Comparison of ENCODE assay signal across 22 cellular contexts in the genomic region with DNA sequence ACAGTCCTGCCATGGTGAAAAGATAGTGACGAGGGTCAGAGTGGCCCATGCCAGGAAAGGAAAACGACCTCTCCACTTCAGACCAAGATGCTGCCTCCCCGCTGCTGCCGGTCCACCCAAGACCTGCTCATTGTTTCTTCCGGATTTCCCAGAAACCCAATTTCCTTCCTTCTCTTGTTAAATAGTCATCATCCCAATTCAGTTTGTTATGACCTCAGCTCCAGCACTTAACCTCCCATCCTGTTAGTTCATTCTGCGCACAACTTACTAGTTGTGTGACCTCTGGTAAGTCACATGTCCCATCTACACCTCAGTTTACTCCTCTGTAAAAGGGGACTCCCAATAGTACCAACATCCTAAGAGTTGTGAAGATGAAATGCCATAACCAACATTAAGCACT. TPM values are rescaled to one million over a fixed set of nuclear protein-coding genes. Genes with fewer than 3 reads are reported as not detected.
A peak's percentile ranks its signal among the peaks of the same experiment; 100 is the strongest.
DNase-seq lines count a peak whose midpoint lies in the region; ATAC-seq lines count a peak whose summit lies in the region.
"Had no signal": no experiment of that assay in that cellular context is flagged by ENCODE, and none has a peak within 500 bp of the region (broad histone marks: within the 10 kb centered on the region; RNA-seq: fewer than 3 reads in every experiment).

No MANE protein-coding gene starts in this region.

- H3K4me1 ChIP-seq in stomach smooth muscle (ENCODE audit: control insufficient read depth, insufficient read depth, low read length): peaks cover 50% of the 10 kb centered on the region

- H3K9ac ChIP-seq in stomach smooth muscle (ENCODE audit: low read length in 2 of 2): no peak overlapping the region
- H3K9ac ChIP-seq: GM23248 had no signal

- H3K9me3 Mint-ChIP-seq in activated CD4-positive, alpha-beta memory T cell treated with anti-CD3 and anti-CD28 coated beads for 36 hours: no peaks in the 10 kb centered on the region
- no peaks in the 10 kb centered on the region for H3K9me3 Mint-ChIP-seq in activated CD4-positive, alpha-beta memory T cell treated with anti-CD3 and anti-CD28 coated beads, Interleukin-2, amount 10 ng/mL, durations not matched to agents 7 days and 5 days
- H3K9me3 Mint-ChIP-seq in activated T-helper 17 cell treated with anti-CD3 and anti-CD28 coated beads, Interleukin-2, amount 50 U/mL, for 72 hours: no peaks in the 10 kb centered on the region
- H3K9me3 Mint-ChIP-seq: activated T-helper 2 cell treated with anti-CD3 and anti-CD28 coated beads, Interferon-gamma antibody, Interleukin-2, Interleukin-4, amounts not matched to agents 10 μg/mL and 5 μg/mL and 100 μg/mL, durations not matched to agents 14 hours and 24 hours and 36 hours; central memory CD8-positive, alpha-beta T cell had no signal

- intact Hi-C loops in activated CD4-positive, alpha-beta memory T cell treated with anti-CD3 and anti-CD28 coated beads for 36 hours (cut with micrococcal nuclease): no loop called here

- no peak overlapping the region for H3K4me3 ChIP-seq in stomach smooth muscle (ENCODE audit: low read length in 2 of 2)
- H3K4me3 ChIP-seq: GM12878, GM23248, MG63, thyroid gland had no signal

- no peak for ATAC-seq in activated T-helper 17 cell treated with anti-CD3 and anti-CD28 coated beads, Interleukin-2, amount 50 U/mL, for 72 hours (replicated peaks)
- ATAC-seq in GM21723 (IDR thresholded peaks at IDR 0.05; ENCODE audit: unreplicated experiment): no peak
- ATAC-seq: activated CD8-positive, alpha-beta memory T cell treated with anti-CD3 and anti-CD28 coated beads, Interleukin-2, amount 10 ng/mL, durations not matched to agents 7 days and 5 days; GM12878; left cardiac atrium had no signal

- no peaks in the 10 kb centered on the region for H3K27me3 ChIP-seq in stomach smooth muscle (ENCODE audit: control insufficient read depth in 1 of 2, insufficient read depth in 2 of 2, low read length in 2 of 2)
- H3K27me3 ChIP-seq: MG63, thyroid gland had no signal

- CTCF ChIA-PET in activated CD4-positive, alpha-beta memory T cell treated with anti-CD3 and anti-CD28 coated beads for 36 hours (lab: Charles Lee): interaction anchor here (12.5 to 33.4 kb wide), 2 partner anchors 10 to 59 kb away, joined by 194 to 1224 read pairs; a partner anchor contains a TSS
- CTCF ChIA-PET in activated CD4-positive, alpha-beta memory T cell treated with anti-CD3 and anti-CD28 coated beads, Interleukin-2, amount 10 ng/mL, durations not matched to agents 7 days and 5 days (lab: Charles Lee): interaction anchor here (0.6 to 6.2 kb wide), 4 partner anchors 10 to 365 kb away, joined by 3 to 46 read pairs (median 6); no protein-coding TSS in a partner anchor

- no peak overlapping the region for H3K4me3 Mint-ChIP-seq in activated CD4-positive, alpha-beta memory T cell treated with anti-CD3 and anti-CD28 coated beads for 36 hours
- no peak overlapping the region for H3K4me3 Mint-ChIP-seq in activated CD4-positive, alpha-beta memory T cell treated with anti-CD3 and anti-CD28 coated beads, Interleukin-2, amount 10 ng/mL, durations not matched to agents 7 days and 5 days
- H3K4me3 Mint-ChIP-seq in activated T-helper 17 cell treated with anti-CD3 and anti-CD28 coated beads, Interleukin-2, amount 50 U/mL, for 72 hours: no peak overlapping the region
- H3K4me3 Mint-ChIP-seq: activated CD8-positive, alpha-beta memory T cell treated with anti-CD3 and anti-CD28 coated beads, Interleukin-2, amount 10 ng/mL, durations not matched to agents 7 days and 5 days; central memory CD8-positive, alpha-beta T cell had no signal

- H3K4me1 Mint-ChIP-seq in activated CD4-positive, alpha-beta memory T cell treated with anti-CD3 and anti-CD28 coated beads for 36 hours (ENCODE audit: low read depth): peaks cover 59% of the 10 kb centered on the region
- H3K4me1 Mint-ChIP-seq in activated CD4-positive, alpha-beta memory T cell treated with anti-CD3 and anti-CD28 coated beads, Interleukin-2, amount 10 ng/mL, durations not matched to agents 7 days and 5 days: peaks cover 39% of the 10 kb centered on the region
- H3K4me1 Mint-ChIP-seq in activated T-helper 17 cell treated with anti-CD3 and anti-CD28 coated beads, Interleukin-2, amount 50 U/mL, for 72 hours: peaks cover 45% of the 10 kb centered on the region

- peak overlapping the region; percentile 11 for H3K27ac Mint-ChIP-seq in activated CD4-positive, alpha-beta memory T cell treated with anti-CD3 and anti-CD28 coated beads for 36 hours
- H3K27ac Mint-ChIP-seq in activated CD4-positive, alpha-beta memory T cell treated with anti-CD3 and anti-CD28 coated beads, Interleukin-2, amount 10 ng/mL, durations not matched to agents 7 days and 5 days: no peak overlapping the region
- H3K27ac Mint-ChIP-seq in activated T-helper 17 cell treated with anti-CD3 and anti-CD28 coated beads, Interleukin-2, amount 50 U/mL, for 72 hours: peak overlapping the region; percentile 61
- H3K27ac Mint-ChIP-seq: activated CD8-positive, alpha-beta memory T cell treated with anti-CD3 and anti-CD28 coated beads, Interleukin-2, amount 10 ng/mL, durations not matched to agents 7 days and 5 days; activated T-helper 2 cell treated with anti-CD3 and anti-CD28 coated beads, Interferon-gamma antibody, Interleukin-2, Interleukin-4, amounts not matched to agents 10 μg/mL and 5 μg/mL and 100 μg/mL, durations not matched to agents 14 hours and 24 hours and 36 hours had no signal

- H3K27ac ChIP-seq in stomach smooth muscle (ENCODE audit: low read length): peak overlapping the region; percentile 76
- H3K27ac ChIP-seq: 22Rv1, GM23248 had no signal

- H3K36me3 Mint-ChIP-seq in activated CD4-positive, alpha-beta memory T cell treated with anti-CD3 and anti-CD28 coated beads for 36 hours: peaks cover 64% of the 10 kb centered on the region
- H3K36me3 Mint-ChIP-seq in activated CD4-positive, alpha-beta memory T cell treated with anti-CD3 and anti-CD28 coated beads, Interleukin-2, amount 10 ng/mL, durations not matched to agents 7 days and 5 days (ENCODE audit: low read depth): peaks cover 58% of the 10 kb centered on the region
- H3K36me3 Mint-ChIP-seq in activated T-helper 17 cell treated with anti-CD3 and anti-CD28 coated beads, Interleukin-2, amount 50 U/mL, for 72 hours (ENCODE audit: low read depth): peaks cover 95% of the 10 kb centered on the region

- H3K9me3 ChIP-seq in stomach smooth muscle (ENCODE audit: control insufficient read depth in 2 of 2, low read length in 2 of 2): no peaks in the 10 kb centered on the region
- H3K9me3 ChIP-seq: MG63, thyroid gland had no signal

- no peaks in the 10 kb centered on the region for H3K27me3 Mint-ChIP-seq in activated CD4-positive, alpha-beta memory T cell treated with anti-CD3 and anti-CD28 coated beads for 36 hours
- H3K27me3 Mint-ChIP-seq in activated CD4-positive, alpha-beta memory T cell treated with anti-CD3 and anti-CD28 coated beads, Interleukin-2, amount 10 ng/mL, durations not matched to agents 7 days and 5 days: no peaks in the 10 kb centered on the region
- no peaks in the 10 kb centered on the region for H3K27me3 Mint-ChIP-seq in activated T-helper 17 cell treated with anti-CD3 and anti-CD28 coated beads, Interleukin-2, amount 50 U/mL, for 72 hours
- H3K27me3 Mint-ChIP-seq: activated CD8-positive, alpha-beta memory T cell treated with anti-CD3 and anti-CD28 coated beads, Interleukin-2, amount 10 ng/mL, durations not matched to agents 7 days and 5 days; central memory CD8-positive, alpha-beta T cell had no signal

- no peak for DNase-seq in activated CD4-positive, alpha-beta memory T cell treated with anti-CD3 and anti-CD28 coated beads for 36 hours
- DNase-seq in activated CD4-positive, alpha-beta memory T cell treated with anti-CD3 and anti-CD28 coated beads, Interleukin-2, amount 10 ng/mL, durations not matched to agents 7 days and 5 days: no peak
- DNase-seq in lung microvascular endothelial cell (ENCODE audit: low read depth in 2 of 2) (peak; percentile 38 to 85), putamen (ENCODE audit: low spot score) (no peak), superior temporal gyrus (ENCODE audit: extremely low spot score) (no peak)
- DNase-seq: activated CD4-positive, alpha-beta T cell treated with anti-CD3 and anti-CD28 coated beads for 4 hours; activated CD8-positive, alpha-beta memory T cell treated with anti-CD3 and anti-CD28 coated beads, Interleukin-2, amount 10 ng/mL, durations not matched to agents 7 days and 5 days; DMS53; erythroblast; GM23248; IMR-90; left cardiac atrium; MG63; retina; thyroid gland had no signal

- H3K36me3 ChIP-seq in stomach smooth muscle (ENCODE audit: control insufficient read depth in 2 of 2, insufficient read depth in 2 of 2, low read length in 2 of 2): peaks cover 26 to 44% of the 10 kb centered on the region in 2 donors
- H3K36me3 ChIP-seq: MG63 had no signal

- POLR2A ChIA-PET in activated CD4-positive, alpha-beta memory T cell treated with anti-CD3 and anti-CD28 coated beads for 36 hours (lab: Charles Lee): no interaction called here
- POLR2A ChIA-PET in activated CD4-positive, alpha-beta memory T cell treated with anti-CD3 and anti-CD28 coated beads, Interleukin-2, amount 10 ng/mL, durations not matched to agents 7 days and 5 days (lab: Charles Lee): no interaction called here

RNA-seq across cellular contexts. Expression of a gene that starts 29.9 kb away (rescaled TPM):
- total RNA-seq in activated CD4-positive, alpha-beta memory T cell treated with anti-CD3 and anti-CD28 coated beads for 36 hours: 10 to 100 TPM; 54.9 to 57.1 TPM
- 10 to 100 TPM; 76.0 to 76.1 TPM for total RNA-seq in activated CD4-positive, alpha-beta memory T cell treated with anti-CD3 and anti-CD28 coated beads, Interleukin-2, amount 10 ng/mL, durations not matched to agents 7 days and 5 days
- total RNA-seq in activated T-helper 17 cell treated with anti-CD3 and anti-CD28 coated beads, Interleukin-2, amount 50 U/mL, for 72 hours: 10 to 100 TPM; 63.9 to 71.6 TPM
- total RNA-seq in lung microvascular endothelial cell: 15.3 and 21.0 TPM in 2 replicates

RNA-seq across cellular contexts. Expression of a gene that starts 53.0 kb away (rescaled TPM):
- total RNA-seq in activated CD4-positive, alpha-beta memory T cell treated with anti-CD3 and anti-CD28 coated beads for 36 hours: 10 to 100 TPM; 43.4 to 46.4 TPM
- 10 to 100 TPM; 31.0 to 32.0 TPM for total RNA-seq in activated CD4-positive, alpha-beta memory T cell treated with anti-CD3 and anti-CD28 coated beads, Interleukin-2, amount 10 ng/mL, durations not matched to agents 7 days and 5 days
- total RNA-seq in activated T-helper 17 cell treated with anti-CD3 and anti-CD28 coated beads, Interleukin-2, amount 50 U/mL, for 72 hours: 10 to 100 TPM; 31.0 to 67.6 TPM
- 10.7 and 15.5 TPM in 2 replicates for total RNA-seq in lung microvascular endothelial cell

Comparison
In these comparisons a context has a peak if more than half of its experiments do, and no peak if none do; other contexts are left out.
1. DNase-seq: peak in lung microvascular endothelial cell (2 of 2); none in activated CD4-positive, alpha-beta memory T cell treated with anti-CD3 and anti-CD28 coated beads for 36 hours (single experiment), activated CD4-positive, alpha-beta memory T cell treated with anti-CD3 and anti-CD28 coated beads, Interleukin-2, amount 10 ng/mL, durations not matched to agents 7 days and 5 days (single experiment), putamen (single experiment) and superior temporal gyrus (single experiment).